ENCODE assay signal across 11 cellular contexts in the genomic region with DNA sequence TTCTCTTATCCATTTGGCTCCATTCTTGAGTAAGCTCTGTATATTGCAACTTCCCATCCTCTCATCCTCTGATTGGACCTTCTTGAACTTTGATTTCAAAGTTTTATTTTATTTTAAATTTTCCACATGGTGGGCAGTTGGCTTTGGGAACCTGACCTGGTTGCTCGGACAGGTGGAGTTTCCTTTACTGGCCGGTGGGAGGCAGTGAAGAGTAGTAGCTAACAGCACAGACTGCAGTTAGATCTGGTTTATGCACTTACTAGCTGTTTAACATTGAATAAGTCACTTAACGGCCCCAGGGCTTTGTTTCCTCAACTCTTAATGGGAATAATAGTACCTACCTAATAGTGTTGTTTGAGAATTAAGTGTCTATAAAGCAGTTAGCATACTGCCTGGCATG.
A peak's percentile ranks its signal among the peaks of the same experiment; 100 is the strongest.
DNase-seq lines count a peak whose midpoint lies in the region; ATAC-seq and TF ChIP-seq lines count a peak whose summit lies in the region.
"Had no signal": no experiment of that assay in that cellular context is flagged by ENCODE, and none has a peak within 500 bp of the region (broad histone marks: within the 10 kb centered on the region; RNA-seq: fewer than 3 reads in every experiment).

No MANE protein-coding gene starts in this region.

- H3K4me1 Mint-ChIP-seq in CD8-positive, alpha-beta T cell (ENCODE audit: low read depth): no peaks in the 10 kb centered on the region
- no peaks in the 10 kb centered on the region for H3K4me1 Mint-ChIP-seq in CD4-positive, alpha-beta T cell (ENCODE audit: low read depth)

- 0 out of 2 replicates have a peak, but pooled peaks have one; percentile 13 for TF ChIP-seq CTCF in BJ (IDR thresholded peaks at IDR 0.05; ENCODE audit: insufficient read depth, low read depth, low read length)
- no peak for TF ChIP-seq CTCF in CD8-positive, alpha-beta T cell (IDR thresholded peaks at IDR 0.05)
- no peak for TF ChIP-seq CTCF in CD4-positive, alpha-beta T cell (IDR thresholded peaks at IDR 0.05)

- no peak overlapping the region for H3K27ac Mint-ChIP-seq in CD8-positive, alpha-beta T cell
- H3K27ac Mint-ChIP-seq in CD4-positive, alpha-beta T cell: no peak overlapping the region

- H3K36me3 Mint-ChIP-seq in CD8-positive, alpha-beta T cell: no peaks in the 10 kb centered on the region
- no peaks in the 10 kb centered on the region for H3K36me3 Mint-ChIP-seq in CD4-positive, alpha-beta T cell (ENCODE audit: low read depth)

- no peaks in the 10 kb centered on the region for H3K9me3 ChIP-seq in CD8-positive, alpha-beta T cell (ENCODE audit: low read length)
- no peaks in the 10 kb centered on the region for H3K9me3 ChIP-seq in CD4-positive, alpha-beta T cell (ENCODE audit: control insufficient read depth, low read length)

- no peaks in the 10 kb centered on the region for H3K4me1 ChIP-seq in CD8-positive, alpha-beta T cell (ENCODE audit: insufficient read depth, low read length)

- POLR2A ChIA-PET in BJ (lab: Charles Lee): no interaction called here
- POLR2A ChIA-PET in CD8-positive, alpha-beta T cell (lab: Charles Lee): no interaction called here
- POLR2A ChIA-PET in CD4-positive, alpha-beta T cell (lab: Charles Lee): no interaction called here

- no peak overlapping the region for H3K4me3 Mint-ChIP-seq in CD8-positive, alpha-beta T cell
- no peak overlapping the region for H3K4me3 Mint-ChIP-seq in CD4-positive, alpha-beta T cell

- DNase-seq in BJ (ENCODE audit: low read depth): no peak
- DNase-seq in H4 (ENCODE audit: low spot score): peak; percentile 12
- peak; percentile 21 for DNase-seq in SW480 (ENCODE audit: low spot score)
- DNase-seq in kidney glomerular epithelial cell (lab: John Stamatoyannopoulos, UW): peak; percentile 13
- no peak for DNase-seq in CD8-positive, alpha-beta T cell
- no peak for DNase-seq in NCI-H1417 treated with DMSO at 0.1 percent for 48 hours (lab: John Stamatoyannopoulos, UW)
- no peak for DNase-seq in CD4-positive, alpha-beta T cell
- no peak for DNase-seq in SW 1271 (lab: John Stamatoyannopoulos, UW)
- DNase-seq: activated CD4-positive, CD25-positive, alpha-beta regulatory T cell treated with anti-CD3 and anti-CD28 coated beads, Interleukin-2, amount 50 U/mL, for 72 hours; hypothalamus; substantia nigra had no signal

- intact Hi-C loops in CD8-positive, alpha-beta T cell (cut with DNase I, micrococcal nuclease): no loop called here
- intact Hi-C loops in CD4-positive, alpha-beta T cell (cut with DNase I, micrococcal nuclease): no loop called here

- no peaks in the 10 kb centered on the region for H3K36me3 ChIP-seq in BJ (ENCODE audit: control insufficient read depth, insufficient read depth, low read length)
- no peaks in the 10 kb centered on the region for H3K36me3 ChIP-seq in CD8-positive, alpha-beta T cell (ENCODE audit: insufficient read depth, low read length)

- H3K27me3 ChIP-seq in BJ (ENCODE audit: control insufficient read depth, insufficient read depth, low read length): no peaks in the 10 kb centered on the region
- H3K27me3 ChIP-seq in CD8-positive, alpha-beta T cell (ENCODE audit: insufficient read depth, low read length): no peaks in the 10 kb centered on the region
- H3K27me3 ChIP-seq in CD4-positive, alpha-beta T cell (ENCODE audit: control insufficient read depth, insufficient read depth, low read length): no peaks in the 10 kb centered on the region

- H3K9me3 Mint-ChIP-seq in CD8-positive, alpha-beta T cell: no peaks in the 10 kb centered on the region
- no peaks in the 10 kb centered on the region for H3K9me3 Mint-ChIP-seq in CD4-positive, alpha-beta T cell

- no peak overlapping the region for H3K4me3 ChIP-seq in BJ (ENCODE audit: low read depth, low read length)
- H3K4me3 ChIP-seq in CD8-positive, alpha-beta T cell (ENCODE audit: low read depth, low read length): no peak overlapping the region

- H3K27ac ChIP-seq in CD8-positive, alpha-beta T cell (ENCODE audit: low read depth, low read length): no peak overlapping the region
- H3K27ac ChIP-seq in CD4-positive, alpha-beta T cell (ENCODE audit: low read depth, low read length): no peak overlapping the region

- no peak for ATAC-seq in CD8-positive, alpha-beta T cell
- no peak for ATAC-seq in CD4-positive, alpha-beta T cell (ENCODE audit: poor library complexity)

- CTCF ChIA-PET in BJ (lab: Yijun Ruan, JAX): no interaction called here
- CTCF ChIA-PET in CD8-positive, alpha-beta T cell (lab: Charles Lee): no interaction called here
- CTCF ChIA-PET in CD4-positive, alpha-beta T cell (lab: Charles Lee): no interaction called here

- peaks cover 4% of the 10 kb centered on the region for H3K27me3 Mint-ChIP-seq in CD8-positive, alpha-beta T cell (ENCODE audit: low read depth)
- peaks cover 40% of the 10 kb centered on the region for H3K27me3 Mint-ChIP-seq in CD4-positive, alpha-beta T cell

Comparison
In these comparisons a context has a peak if more than half of its experiments do, and no peak if none do; other contexts are left out.
1. DNase-seq: peak in H4 (single experiment), SW480 (single experiment) and kidney glomerular epithelial cell (single experiment); none in BJ (single experiment), CD8-positive, alpha-beta T cell (0 of 7), NCI-H1417 treated with DMSO at 0.1 percent for 48 hours (single experiment), CD4-positive, alpha-beta T cell (0 of 10) and SW 1271 (0 of 2).